In the genomic region with DNA sequence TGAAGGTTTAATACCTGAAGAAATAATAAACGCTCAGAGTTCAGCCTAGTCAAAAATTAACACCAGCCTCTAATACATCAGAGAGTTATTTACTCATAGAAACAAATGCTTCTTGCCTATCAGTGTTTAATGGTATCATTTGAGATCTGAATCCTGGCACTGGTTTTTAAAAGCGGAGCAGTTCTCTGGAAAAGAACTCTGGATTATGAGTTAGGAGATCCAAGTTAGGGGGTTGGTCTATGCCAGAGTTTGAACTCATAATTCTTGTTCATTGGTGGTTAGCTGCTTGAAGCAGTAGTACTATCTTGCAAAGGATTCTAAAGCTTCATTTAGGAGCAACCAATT, we compare ENCODE assay signal across 1 cellular context.
TF ChIP-seq lines count a peak whose summit lies in the region.

No MANE protein-coding gene starts in this region.

TF ChIP-seq in GM23338, 12 proteins besides CTCF, POLR2A, EP300 and RAD21:
- no peak for TF ChIP-seq JUNB (IDR thresholded peaks at IDR 0.05; ENCODE audit: unreplicated experiment)
- TF ChIP-seq, protein P1, sequence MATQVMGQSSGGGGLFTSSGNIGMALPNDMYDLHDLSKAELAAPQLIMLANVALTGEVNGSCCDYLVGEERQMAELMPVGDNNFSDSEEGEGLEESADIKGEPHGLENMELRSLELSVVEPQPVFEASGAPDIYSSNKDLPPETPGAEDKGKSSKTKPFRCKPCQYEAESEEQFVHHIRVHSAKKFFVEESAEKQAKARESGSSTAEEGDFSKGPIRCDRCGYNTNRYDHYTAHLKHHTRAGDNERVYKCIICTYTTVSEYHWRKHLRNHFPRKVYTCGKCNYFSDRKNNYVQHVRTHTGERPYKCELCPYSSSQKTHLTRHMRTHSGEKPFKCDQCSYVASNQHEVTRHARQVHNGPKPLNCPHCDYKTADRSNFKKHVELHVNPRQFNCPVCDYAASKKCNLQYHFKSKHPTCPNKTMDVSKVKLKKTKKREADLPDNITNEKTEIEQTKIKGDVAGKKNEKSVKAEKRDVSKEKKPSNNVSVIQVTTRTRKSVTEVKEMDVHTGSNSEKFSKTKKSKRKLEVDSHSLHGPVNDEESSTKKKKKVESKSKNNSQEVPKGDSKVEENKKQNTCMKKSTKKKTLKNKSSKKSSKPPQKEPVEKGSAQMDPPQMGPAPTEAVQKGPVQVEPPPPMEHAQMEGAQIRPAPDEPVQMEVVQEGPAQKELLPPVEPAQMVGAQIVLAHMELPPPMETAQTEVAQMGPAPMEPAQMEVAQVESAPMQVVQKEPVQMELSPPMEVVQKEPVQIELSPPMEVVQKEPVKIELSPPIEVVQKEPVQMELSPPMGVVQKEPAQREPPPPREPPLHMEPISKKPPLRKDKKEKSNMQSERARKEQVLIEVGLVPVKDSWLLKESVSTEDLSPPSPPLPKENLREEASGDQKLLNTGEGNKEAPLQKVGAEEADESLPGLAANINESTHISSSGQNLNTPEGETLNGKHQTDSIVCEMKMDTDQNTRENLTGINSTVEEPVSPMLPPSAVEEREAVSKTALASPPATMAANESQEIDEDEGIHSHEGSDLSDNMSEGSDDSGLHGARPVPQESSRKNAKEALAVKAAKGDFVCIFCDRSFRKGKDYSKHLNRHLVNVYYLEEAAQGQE (IDR thresholded peaks at IDR 0.05; ENCODE audit: unreplicated experiment): no peak
- no peak for TF ChIP-seq STAT1 (IDR thresholded peaks at IDR 0.05; ENCODE audit: unreplicated experiment)
- no peak for TF ChIP-seq EZH2phosphoT487 (IDR thresholded peaks at IDR 0.05; ENCODE audit: unreplicated experiment)
- no peak for TF ChIP-seq ZNF331 (CRISPR knock-in tag; IDR thresholded peaks at IDR 0.05; ENCODE audit: low read depth)
- TF ChIP-seq ZNF114 (CRISPR knock-in tag; IDR thresholded peaks at IDR 0.05): no peak
- TF ChIP-seq EZH2 (IDR thresholded peaks at IDR 0.05; ENCODE audit: low read depth, unreplicated experiment): no peak
- TF ChIP-seq POLR2AphosphoS5 (IDR thresholded peaks at IDR 0.05; ENCODE audit: low read depth): no peak
- TF ChIP-seq, protein P2, sequence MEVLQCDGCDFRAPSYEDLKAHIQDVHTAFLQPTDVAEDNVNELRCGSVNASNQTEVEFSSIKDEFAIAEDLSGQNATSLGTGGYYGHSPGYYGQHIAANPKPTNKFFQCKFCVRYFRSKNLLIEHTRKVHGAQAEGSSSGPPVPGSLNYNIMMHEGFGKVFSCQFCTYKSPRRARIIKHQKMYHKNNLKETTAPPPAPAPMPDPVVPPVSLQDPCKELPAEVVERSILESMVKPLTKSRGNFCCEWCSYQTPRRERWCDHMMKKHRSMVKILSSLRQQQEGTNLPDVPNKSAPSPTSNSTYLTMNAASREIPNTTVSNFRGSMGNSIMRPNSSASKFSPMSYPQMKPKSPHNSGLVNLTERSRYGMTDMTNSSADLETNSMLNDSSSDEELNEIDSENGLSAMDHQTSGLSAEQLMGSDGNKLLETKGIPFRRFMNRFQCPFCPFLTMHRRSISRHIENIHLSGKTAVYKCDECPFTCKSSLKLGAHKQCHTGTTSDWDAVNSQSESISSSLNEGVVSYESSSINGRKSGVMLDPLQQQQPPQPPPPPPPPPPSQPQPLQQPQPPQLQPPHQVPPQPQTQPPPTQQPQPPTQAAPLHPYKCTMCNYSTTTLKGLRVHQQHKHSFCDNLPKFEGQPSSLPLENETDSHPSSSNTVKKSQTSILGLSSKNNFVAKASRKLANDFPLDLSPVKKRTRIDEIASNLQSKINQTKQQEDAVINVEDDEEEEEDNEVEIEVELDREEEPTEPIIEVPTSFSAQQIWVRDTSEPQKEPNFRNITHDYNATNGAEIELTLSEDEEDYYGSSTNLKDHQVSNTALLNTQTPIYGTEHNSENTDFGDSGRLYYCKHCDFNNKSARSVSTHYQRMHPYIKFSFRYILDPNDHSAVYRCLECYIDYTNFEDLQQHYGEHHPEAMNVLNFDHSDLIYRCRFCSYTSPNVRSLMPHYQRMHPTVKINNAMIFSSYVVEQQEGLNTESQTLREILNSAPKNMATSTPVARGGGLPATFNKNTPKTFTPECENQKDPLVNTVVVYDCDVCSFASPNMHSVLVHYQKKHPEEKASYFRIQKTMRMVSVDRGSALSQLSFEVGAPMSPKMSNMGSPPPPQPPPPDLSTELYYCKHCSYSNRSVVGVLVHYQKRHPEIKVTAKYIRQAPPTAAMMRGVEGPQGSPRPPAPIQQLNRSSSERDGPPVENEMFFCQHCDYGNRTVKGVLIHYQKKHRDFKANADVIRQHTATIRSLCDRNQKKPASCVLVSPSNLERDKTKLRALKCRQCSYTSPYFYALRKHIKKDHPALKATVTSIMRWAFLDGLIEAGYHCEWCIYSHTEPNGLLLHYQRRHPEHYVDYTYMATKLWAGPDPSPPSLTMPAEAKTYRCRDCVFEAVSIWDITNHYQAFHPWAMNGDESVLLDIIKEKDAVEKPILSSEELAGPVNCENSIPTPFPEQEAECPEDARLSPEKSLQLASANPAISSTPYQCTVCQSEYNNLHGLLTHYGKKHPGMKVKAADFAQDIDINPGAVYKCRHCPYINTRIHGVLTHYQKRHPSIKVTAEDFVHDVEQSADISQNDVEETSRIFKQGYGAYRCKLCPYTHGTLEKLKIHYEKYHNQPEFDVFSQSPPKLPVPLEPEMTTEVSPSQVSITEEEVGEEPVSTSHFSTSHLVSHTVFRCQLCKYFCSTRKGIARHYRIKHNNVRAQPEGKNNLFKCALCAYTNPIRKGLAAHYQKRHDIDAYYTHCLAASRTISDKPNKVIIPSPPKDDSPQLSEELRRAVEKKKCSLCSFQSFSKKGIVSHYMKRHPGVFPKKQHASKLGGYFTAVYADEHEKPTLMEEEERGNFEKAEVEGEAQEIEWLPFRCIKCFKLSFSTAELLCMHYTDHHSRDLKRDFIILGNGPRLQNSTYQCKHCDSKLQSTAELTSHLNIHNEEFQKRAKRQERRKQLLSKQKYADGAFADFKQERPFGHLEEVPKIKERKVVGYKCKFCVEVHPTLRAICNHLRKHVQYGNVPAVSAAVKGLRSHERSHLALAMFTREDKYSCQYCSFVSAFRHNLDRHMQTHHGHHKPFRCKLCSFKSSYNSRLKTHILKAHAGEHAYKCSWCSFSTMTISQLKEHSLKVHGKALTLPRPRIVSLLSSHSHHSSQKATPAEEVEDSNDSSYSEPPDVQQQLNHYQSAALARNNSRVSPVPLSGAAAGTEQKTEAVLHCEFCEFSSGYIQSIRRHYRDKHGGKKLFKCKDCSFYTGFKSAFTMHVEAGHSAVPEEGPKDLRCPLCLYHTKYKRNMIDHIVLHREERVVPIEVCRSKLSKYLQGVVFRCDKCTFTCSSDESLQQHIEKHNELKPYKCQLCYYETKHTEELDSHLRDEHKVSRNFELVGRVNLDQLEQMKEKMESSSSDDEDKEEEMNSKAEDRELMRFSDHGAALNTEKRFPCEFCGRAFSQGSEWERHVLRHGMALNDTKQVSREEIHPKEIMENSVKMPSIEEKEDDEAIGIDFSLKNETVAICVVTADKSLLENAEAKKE (CRISPR knock-in tag; IDR thresholded peaks at IDR 0.05): no peak
- TF ChIP-seq NANOG (IDR thresholded peaks at IDR 0.05; ENCODE audit: borderline replicate concordance): no peak
- no peak for TF ChIP-seq CREB1 (CRISPR knock-in tag; IDR thresholded peaks at IDR 0.05; ENCODE audit: low read depth)
- TF ChIP-seq, protein P3, sequence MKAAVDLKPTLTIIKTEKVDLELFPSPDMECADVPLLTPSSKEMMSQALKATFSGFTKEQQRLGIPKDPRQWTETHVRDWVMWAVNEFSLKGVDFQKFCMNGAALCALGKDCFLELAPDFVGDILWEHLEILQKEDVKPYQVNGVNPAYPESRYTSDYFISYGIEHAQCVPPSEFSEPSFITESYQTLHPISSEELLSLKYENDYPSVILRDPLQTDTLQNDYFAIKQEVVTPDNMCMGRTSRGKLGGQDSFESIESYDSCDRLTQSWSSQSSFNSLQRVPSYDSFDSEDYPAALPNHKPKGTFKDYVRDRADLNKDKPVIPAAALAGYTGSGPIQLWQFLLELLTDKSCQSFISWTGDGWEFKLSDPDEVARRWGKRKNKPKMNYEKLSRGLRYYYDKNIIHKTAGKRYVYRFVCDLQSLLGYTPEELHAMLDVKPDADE (IDR thresholded peaks at IDR 0.05): no peak
